In the genomic region with DNA sequence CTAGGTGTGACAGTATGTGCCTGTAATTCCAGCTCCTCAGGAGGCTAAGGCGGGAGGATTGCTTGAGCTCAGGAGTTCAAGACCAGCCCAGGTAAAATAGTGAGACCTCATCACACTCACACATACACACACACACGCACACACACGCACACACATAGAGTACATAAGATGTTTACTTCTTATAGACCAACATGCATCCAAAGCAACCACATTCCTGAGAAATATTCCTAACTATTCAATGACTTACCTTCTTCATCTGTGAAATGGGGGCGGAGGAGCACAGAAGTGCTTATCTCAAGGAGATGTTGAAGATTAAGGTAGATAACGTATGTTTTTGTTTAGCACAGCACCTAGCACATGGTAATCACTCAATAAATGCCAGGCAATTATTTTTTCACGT, we compare ENCODE assay signal across 35 cellular contexts.
"Had no signal": no experiment of that assay in that cellular context is flagged by ENCODE, and none has a peak within 500 bp of the region (broad histone marks: within the 10 kb centered on the region; RNA-seq: fewer than 3 reads in every experiment).

No MANE protein-coding gene starts in this region.

- H3K4me3 ChIP-seq: MG63 had no signal

- DNase-seq: Karpas-422, Kasumi-1, MG63, MM.1S, MV-4-11, NCI-H1048, NCI-H1092, NCI-H1092 treated with DMSO at 0.1 percent for 48 hours, NCI-H1105, NCI-H1105 treated with DMSO at 0.1 percent for 48 hours, NCI-H1417, NCI-H1417 treated with DMSO at 0.1 percent for 48 hours, NCI-H1436, NCI-H1436 treated with DMSO at 0.1 percent for 48 hours, NCI-H146, NCI-H1694, NCI-H1694 treated with DMSO at 0.1 percent for 48 hours, NCI-H187, NCI-H187 treated with DMSO at 0.1 percent for 48 hours, NCI-H1930, NCI-H2029, NCI-H2029 treated with DMSO at 0.1 percent for 48 hours, NCI-H2081, NCI-H2081 treated with DMSO at 0.1 percent for 48 hours, NCI-H2107, NCI-H2171, NCI-H2171 treated with DMSO at 0.1 percent for 48 hours, NCI-H2227 treated with DMSO at 0.1 percent for 48 hours, NCI-H226, NCI-H345, NCI-H446, NCI-H446 treated with DMSO at 0.1 percent for 48 hours, NCI-H510A, NCI-H510A treated with DMSO at 0.1 percent for 48 hours had no signal

- H3K9ac ChIP-seq: KMS-11 had no signal

- H3K4me2 ChIP-seq: KMS-11 had no signal

- H3K9me3 ChIP-seq: MG63 had no signal

- H3K27ac ChIP-seq: KMS-11 had no signal

- H3K27me3 ChIP-seq: MG63 had no signal
